Comparison of ENCODE assay signal across 14 cellular contexts in genomic region chr12:53825246-53826081, GRCh38.
A peak's percentile ranks its signal among the peaks of the same experiment; 100 is the strongest.
DNase-seq lines count a peak whose midpoint lies in the region; ATAC-seq and TF ChIP-seq lines count a peak whose summit lies in the region.
"Had no signal": no experiment of that assay in that cellular context is flagged by ENCODE, and none has a peak within 500 bp of the region (broad histone marks: within the 10 kb centered on the region; RNA-seq: fewer than 3 reads in every experiment).

No MANE protein-coding gene starts in this region.

- no peak for TF ChIP-seq CTCF in mammary epithelial cell (conservative IDR thresholded peaks at IDR 0.05 in 1 of 2, IDR thresholded peaks at IDR 0.05 in 1 of 2; ENCODE audit: extremely low read depth in 1 of 2, insufficient read depth in 1 of 2, low read depth in 1 of 2, low read length in 2 of 2)
- TF ChIP-seq CTCF in prostate gland (IDR thresholded peaks at IDR 0.05): no peak

- H3K27me3 ChIP-seq in MG63: no peaks in the 10 kb centered on the region
- no peaks in the 10 kb centered on the region for H3K27me3 ChIP-seq in mammary epithelial cell (ENCODE audit: insufficient read depth, low read length)
- no peaks in the 10 kb centered on the region for H3K27me3 ChIP-seq in prostate gland (replicated peaks; ENCODE audit: insufficient read depth)
- H3K27me3 ChIP-seq: right atrium auricular region had no signal

- H3K4me3 ChIP-seq in MG63 (no peak overlapping the region), mammary epithelial cell (replicated peaks in 1 of 3; ENCODE audit: insufficient read depth in 1 of 3, low read depth in 2 of 3, low read length in 3 of 3) (no peak overlapping the region), prostate gland (no peak overlapping the region)
- H3K4me3 ChIP-seq: heart right ventricle, right atrium auricular region, transverse colon had no signal

- H3K9me3 ChIP-seq in MG63 (no peaks in the 10 kb centered on the region), mammary epithelial cell (replicated peaks; ENCODE audit: insufficient read depth, low read length) (no peaks in the 10 kb centered on the region), prostate gland (no peaks in the 10 kb centered on the region)
- H3K9me3 ChIP-seq: heart right ventricle, right atrium auricular region, transverse colon had no signal

- H2AFZ ChIP-seq in mammary epithelial cell (ENCODE audit: low read depth, low read length): no peak overlapping the region

- dilution Hi-C loops in mammary epithelial cell (cut with HindIII; ENCODE audit: low sequenced_read_pairs): no loop called here

- H3K4me1 ChIP-seq in mammary epithelial cell (ENCODE audit: insufficient read depth, low read length) (peaks cover 11% of the 10 kb centered on the region), prostate gland (replicated peaks) (no peaks in the 10 kb centered on the region)
- H3K4me1 ChIP-seq: heart right ventricle, right atrium auricular region, transverse colon had no signal

- CTCF ChIA-PET in mammary epithelial cell (lab: Charles Lee; ENCODE audit: low non-redundant PET): interaction anchor here (0.5 kb wide), 1 partner anchor 394 kb away, joined by 8 read pairs; no protein-coding TSS in a partner anchor

- TF ChIP-seq POLR2A in prostate gland (IDR thresholded peaks at IDR 0.05): no peak

- no peak overlapping the region for H3K4me2 ChIP-seq in mammary epithelial cell (ENCODE audit: insufficient read depth, low read depth, low read length)

- in situ Hi-C loops in mammary epithelial cell (cut with MboI; ENCODE audit: low sequenced_read_pairs in 2 of 2): no loop called here

- no peaks in the 10 kb centered on the region for H4K20me1 ChIP-seq in mammary epithelial cell (ENCODE audit: insufficient read depth, low read length)

- BruUV-seq in mammary epithelial cell (replicated peaks; lab: Mats Ljungman, UMichigan): no TSS peak

- H3K79me2 ChIP-seq in mammary epithelial cell (ENCODE audit: insufficient read depth, low read length): no peaks in the 10 kb centered on the region

- peak; percentile 46 for DNase-seq in EL
- DNase-seq in MG63: peak; percentile 85
- DNase-seq in mammary epithelial cell: peak; percentile 70
- DNase-seq in mucosa of gallbladder (ENCODE audit: low spot score): peak; percentile 13
- DNase-seq in NCI-H1436 (lab: John Stamatoyannopoulos, UW): no peak
- DNase-seq in prostate gland (ENCODE audit: low spot score): no peak
- DNase-seq: GDM1; heart right ventricle; stimulated activated CD4-positive, alpha-beta T cell treated with anti-CD3 and anti-CD28 coated beads, Interleukin-2, amount 100 ng/mL, for 48 hours; transverse colon had no signal

- ATAC-seq in HG03354 (IDR thresholded peaks at IDR 0.05; ENCODE audit: poor library complexity, severe bottlenecking, unreplicated experiment): no peak
- ATAC-seq: activated CD4-positive, CD25-positive, alpha-beta regulatory T cell treated with anti-CD3 and anti-CD28 coated beads, Interleukin-2, amount 50 U/mL, for 24 hours; heart right ventricle; natural killer cell treated with Interleukin-12 subunit alpha and Interleukin-12 subunit beta and Interleukin-15 and Interleukin-18, amount 100 ng/mL, for 72 hours had no signal

- no peaks in the 10 kb centered on the region for H3K36me3 ChIP-seq in MG63
- no peaks in the 10 kb centered on the region for H3K36me3 ChIP-seq in mammary epithelial cell (ENCODE audit: insufficient read depth, low read length)
- H3K36me3 ChIP-seq in prostate gland: no peaks in the 10 kb centered on the region
- H3K36me3 ChIP-seq: heart right ventricle, right atrium auricular region, transverse colon had no signal

- intact Hi-C loops in mammary epithelial cell (cut with micrococcal nuclease): no loop called here
- intact Hi-C loops in prostate gland (cut with DNase I): no loop called here

- 87% methylated on average over 8 of the region's 8 CpGs for WGBS in mammary epithelial cell (ENCODE audit: low coverage, missing lambda C conversion rate)
- WGBS in prostate gland: 78% methylated on average over 8 of the region's 8 CpGs

- H3K9ac ChIP-seq in mammary epithelial cell (ENCODE audit: insufficient read depth, low read length): no peak overlapping the region

- H3K27ac ChIP-seq in mammary epithelial cell (ENCODE audit: insufficient read depth, low read depth, low read length): no peak overlapping the region
- no peak overlapping the region for H3K27ac ChIP-seq in prostate gland
- H3K27ac ChIP-seq: heart right ventricle, right atrium auricular region, transverse colon had no signal

Comparison
In these comparisons a context has a peak if more than half of its experiments do, and no peak if none do; other contexts are left out.
1. DNase-seq: peak in EL (single experiment), MG63 (single experiment), mammary epithelial cell (single experiment) and mucosa of gallbladder (single experiment); none in NCI-H1436 (single experiment) and prostate gland (single experiment).